ENCODE assay signal across 9 cellular contexts in the genomic region with DNA sequence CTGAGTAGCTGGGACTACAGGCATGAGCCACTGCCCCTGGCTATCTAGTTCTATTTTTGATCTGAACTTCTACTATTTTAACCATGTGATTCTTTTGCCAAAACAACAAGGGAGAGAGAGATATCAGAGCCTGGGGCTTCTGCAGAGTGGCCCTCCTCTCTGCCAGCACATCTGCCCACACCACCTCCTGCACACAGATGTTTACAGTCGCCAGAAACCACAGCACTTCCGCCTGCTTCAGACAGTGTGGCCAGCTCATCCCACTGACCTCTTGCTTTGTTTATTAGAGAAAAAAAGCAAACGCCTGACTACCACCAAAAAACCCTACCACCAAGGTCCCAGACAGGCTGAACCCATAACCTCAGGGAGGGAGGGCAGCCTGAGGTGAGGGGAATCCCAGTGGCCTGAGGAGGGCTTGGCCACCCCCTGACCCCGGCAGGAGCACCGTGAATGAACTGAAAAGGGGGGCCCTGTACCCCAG.
DNase-seq lines count a peak whose midpoint lies in the region; ATAC-seq and TF ChIP-seq lines count a peak whose summit lies in the region.
"Had no signal": no experiment of that assay in that cellular context is flagged by ENCODE, and none has a peak within 500 bp of the region (broad histone marks: within the 10 kb centered on the region; RNA-seq: fewer than 3 reads in every experiment).

No MANE protein-coding gene starts in this region.

- peak overlapping the region; percentile 32 for H3K27ac ChIP-seq in right cardiac atrium (ENCODE audit: low read length)
- H3K27ac ChIP-seq: adrenal gland had no signal

- no peaks in the 10 kb centered on the region for H3K4me1 ChIP-seq in right cardiac atrium (ENCODE audit: control insufficient read depth, insufficient read depth, low read length)

- intact Hi-C loops in right cardiac atrium (cut with DNase I) = loop anchor here in 3 of 4 donors (5.0 kb wide), 1 partner anchor 95 kb away; no protein-coding TSS in a partner anchor

- no peaks in the 10 kb centered on the region for H3K9me3 ChIP-seq in right cardiac atrium (ENCODE audit: control insufficient read depth, low read length)
- H3K9me3 ChIP-seq: adrenal gland had no signal

- ATAC-seq in right cardiac atrium = peak; percentile 66 to 77
- ATAC-seq in GM19351 (IDR thresholded peaks at IDR 0.05; ENCODE audit: unreplicated experiment) = no peak

- H3K27me3 ChIP-seq in right cardiac atrium (ENCODE audit: control insufficient read depth, insufficient read depth) = no peaks in the 10 kb centered on the region
- H3K27me3 ChIP-seq: adrenal gland had no signal

- H3K4me3 ChIP-seq in right cardiac atrium (ENCODE audit: low read length) = no peak overlapping the region
- H3K4me3 ChIP-seq: adrenal gland had no signal

- DNase-seq in EL (peak; percentile 82), H4 (ENCODE audit: low spot score) (peak; percentile 74), right cardiac atrium (peak in 2 of 3 donors; percentile 53 to 71), NCI-H1105 treated with DMSO at 0.1 percent for 48 hours (lab: John Stamatoyannopoulos, UW) (no peak), T-helper 2 cell (no peak)
- no peak for DNase-seq in stimulated activated CD8-positive, alpha-beta memory T cell treated with anti-CD3 and anti-CD28 coated beads, Interleukin-4, amount 100 ng/mL, for 48 hours

- WGBS in right cardiac atrium = 14% methylated on average over 5 of the region's 5 CpGs

TF ChIP-seq in PFSK-1, 5 proteins besides CTCF, POLR2A, EP300 and RAD21:
- TF ChIP-seq, protein P1, sequence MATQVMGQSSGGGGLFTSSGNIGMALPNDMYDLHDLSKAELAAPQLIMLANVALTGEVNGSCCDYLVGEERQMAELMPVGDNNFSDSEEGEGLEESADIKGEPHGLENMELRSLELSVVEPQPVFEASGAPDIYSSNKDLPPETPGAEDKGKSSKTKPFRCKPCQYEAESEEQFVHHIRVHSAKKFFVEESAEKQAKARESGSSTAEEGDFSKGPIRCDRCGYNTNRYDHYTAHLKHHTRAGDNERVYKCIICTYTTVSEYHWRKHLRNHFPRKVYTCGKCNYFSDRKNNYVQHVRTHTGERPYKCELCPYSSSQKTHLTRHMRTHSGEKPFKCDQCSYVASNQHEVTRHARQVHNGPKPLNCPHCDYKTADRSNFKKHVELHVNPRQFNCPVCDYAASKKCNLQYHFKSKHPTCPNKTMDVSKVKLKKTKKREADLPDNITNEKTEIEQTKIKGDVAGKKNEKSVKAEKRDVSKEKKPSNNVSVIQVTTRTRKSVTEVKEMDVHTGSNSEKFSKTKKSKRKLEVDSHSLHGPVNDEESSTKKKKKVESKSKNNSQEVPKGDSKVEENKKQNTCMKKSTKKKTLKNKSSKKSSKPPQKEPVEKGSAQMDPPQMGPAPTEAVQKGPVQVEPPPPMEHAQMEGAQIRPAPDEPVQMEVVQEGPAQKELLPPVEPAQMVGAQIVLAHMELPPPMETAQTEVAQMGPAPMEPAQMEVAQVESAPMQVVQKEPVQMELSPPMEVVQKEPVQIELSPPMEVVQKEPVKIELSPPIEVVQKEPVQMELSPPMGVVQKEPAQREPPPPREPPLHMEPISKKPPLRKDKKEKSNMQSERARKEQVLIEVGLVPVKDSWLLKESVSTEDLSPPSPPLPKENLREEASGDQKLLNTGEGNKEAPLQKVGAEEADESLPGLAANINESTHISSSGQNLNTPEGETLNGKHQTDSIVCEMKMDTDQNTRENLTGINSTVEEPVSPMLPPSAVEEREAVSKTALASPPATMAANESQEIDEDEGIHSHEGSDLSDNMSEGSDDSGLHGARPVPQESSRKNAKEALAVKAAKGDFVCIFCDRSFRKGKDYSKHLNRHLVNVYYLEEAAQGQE (IDR thresholded peaks at IDR 0.05; ENCODE audit: insufficient read depth in 1 of 2, low read depth in 2 of 2, low read length in 2 of 2) = no peak
- 0 out of 2 replicates have a peak, but pooled peaks have one; percentile 33 for TF ChIP-seq SIN3A (IDR thresholded peaks at IDR 0.05; ENCODE audit: borderline replicate concordance, insufficient read depth, low read length)
- peak; percentile 97 for TF ChIP-seq FOXP2 (optimal IDR thresholded peaks at IDR 0.05; ENCODE audit: borderline replicate concordance, extremely low read depth, extremely low read length, insufficient read depth)
- no peak for TF ChIP-seq POLR2AphosphoS5 (IDR thresholded peaks at IDR 0.05; ENCODE audit: low read depth, low read length)
- no peak for TF ChIP-seq TAF1 (IDR thresholded peaks at IDR 0.05; ENCODE audit: borderline replicate concordance, insufficient read depth, low read length)

Comparison
In these comparisons a context has a peak if more than half of its experiments do, and no peak if none do; other contexts are left out.
1. DNase-seq: peak in EL (single experiment), H4 (single experiment) and right cardiac atrium (2 of 3); none in stimulated activated CD8-positive, alpha-beta memory T cell treated with anti-CD3 and anti-CD28 coated beads, Interleukin-4, amount 100 ng/mL, for 48 hours (single experiment), NCI-H1105 treated with DMSO at 0.1 percent for 48 hours (single experiment) and T-helper 2 cell (0 of 5).